ENCODE assay signal across 2 cellular contexts in genomic region chr6:142637624-142638023, GRCh38.
TF ChIP-seq lines count a peak whose summit lies in the region.

No MANE protein-coding gene starts in this region.

TF ChIP-seq in GM23338, 12 proteins besides CTCF, POLR2A, EP300 and RAD21:
- TF ChIP-seq EZH2 (IDR thresholded peaks at IDR 0.05; ENCODE audit: low read depth, unreplicated experiment) (no peak), STAT1 (IDR thresholded peaks at IDR 0.05; ENCODE audit: unreplicated experiment) (no peak), NANOG (IDR thresholded peaks at IDR 0.05; ENCODE audit: borderline replicate concordance) (no peak)

TF ChIP-seq in H1, 55 proteins besides CTCF, POLR2A, EP300 and RAD21:
- TF ChIP-seq SRF (IDR thresholded peaks at IDR 0.05; ENCODE audit: low read depth, low read length) (no peak), TAF1 (IDR thresholded peaks at IDR 0.05; ENCODE audit: low read depth, low read length) (no peak), ASH2L (IDR thresholded peaks at IDR 0.05; ENCODE audit: low read length) (no peak), FOSL1 (IDR thresholded peaks at IDR 0.05; ENCODE audit: insufficient read depth, low read depth, low read length) (no peak), CHD2 (IDR thresholded peaks at IDR 0.05; ENCODE audit: low read length) (no peak), JUND (IDR thresholded peaks at IDR 0.05; ENCODE audit: low read length) (no peak), BCL11A (IDR thresholded peaks at IDR 0.05; ENCODE audit: low read depth in 2 of 2, low read length in 2 of 2) (no peak), NANOG (IDR thresholded peaks at IDR 0.05; ENCODE audit: insufficient read depth, low read depth, low read length, poor library complexity, severe bottlenecking) (no peak), RXRA (IDR thresholded peaks at IDR 0.05; ENCODE audit: insufficient read depth, low read depth, low read length) (no peak), SP4 (IDR thresholded peaks at IDR 0.05; ENCODE audit: low read length) (no peak), MAFK (IDR thresholded peaks at IDR 0.05; ENCODE audit: low read depth, low read length) (no peak)
- TF ChIP-seq, protein P1, sequence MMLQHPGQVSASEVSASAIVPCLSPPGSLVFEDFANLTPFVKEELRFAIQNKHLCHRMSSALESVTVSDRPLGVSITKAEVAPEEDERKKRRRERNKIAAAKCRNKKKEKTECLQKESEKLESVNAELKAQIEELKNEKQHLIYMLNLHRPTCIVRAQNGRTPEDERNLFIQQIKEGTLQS (IDR thresholded peaks at IDR 0.05; ENCODE audit: insufficient read depth, low read depth, low read length), result no peak
TF ChIP-seq in H1: peak in this region for 0.
